In the genomic region with DNA sequence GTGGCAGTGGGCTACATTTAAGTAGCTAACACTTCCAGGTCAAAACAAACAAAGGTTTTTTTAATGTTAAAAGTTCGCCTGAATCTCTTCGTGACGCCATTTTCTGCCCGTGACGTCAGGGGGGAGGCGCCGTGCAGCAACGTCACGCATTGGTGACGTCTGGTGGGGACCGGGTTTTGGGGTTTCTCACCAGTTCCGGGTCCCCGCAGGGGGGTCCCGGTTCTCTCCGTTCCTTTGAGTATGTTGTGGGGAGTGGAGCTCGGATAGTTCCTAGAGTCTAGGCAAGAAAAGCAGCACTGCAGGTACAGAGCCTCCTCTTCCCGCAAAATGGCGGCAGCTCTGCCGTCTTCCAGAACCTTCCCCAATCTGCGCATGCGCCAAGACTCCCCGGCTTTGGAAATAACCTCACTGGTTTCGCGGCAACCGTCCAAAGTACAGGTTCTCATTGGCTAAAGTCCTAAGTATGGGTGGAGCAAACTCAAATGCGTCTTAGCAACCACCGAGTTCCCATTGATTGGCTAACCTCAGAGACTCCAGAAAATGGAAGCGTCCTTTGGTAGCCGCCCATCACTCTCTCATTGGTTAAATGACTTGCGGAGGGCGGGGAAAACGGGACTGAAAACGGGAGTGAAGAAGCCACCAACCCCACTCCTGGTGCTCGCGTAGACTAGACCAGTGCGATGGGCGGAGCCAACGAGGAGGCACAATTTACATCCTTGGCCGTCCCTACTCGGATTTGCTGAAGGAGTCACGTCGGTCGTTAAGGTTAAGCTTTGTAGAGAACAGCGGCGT, we compare ENCODE assay signal across 1 cellular context.
TF ChIP-seq lines count a peak whose summit lies in the region.

A gene (minus strand): TSS at position 341 of the 792 bp plus-strand sequence.

TF ChIP-seq in HepG2, 621 proteins besides CTCF, POLR2A, EP300 and RAD21 (continued from another document and continues in another):
- TF ChIP-seq, protein P1, sequence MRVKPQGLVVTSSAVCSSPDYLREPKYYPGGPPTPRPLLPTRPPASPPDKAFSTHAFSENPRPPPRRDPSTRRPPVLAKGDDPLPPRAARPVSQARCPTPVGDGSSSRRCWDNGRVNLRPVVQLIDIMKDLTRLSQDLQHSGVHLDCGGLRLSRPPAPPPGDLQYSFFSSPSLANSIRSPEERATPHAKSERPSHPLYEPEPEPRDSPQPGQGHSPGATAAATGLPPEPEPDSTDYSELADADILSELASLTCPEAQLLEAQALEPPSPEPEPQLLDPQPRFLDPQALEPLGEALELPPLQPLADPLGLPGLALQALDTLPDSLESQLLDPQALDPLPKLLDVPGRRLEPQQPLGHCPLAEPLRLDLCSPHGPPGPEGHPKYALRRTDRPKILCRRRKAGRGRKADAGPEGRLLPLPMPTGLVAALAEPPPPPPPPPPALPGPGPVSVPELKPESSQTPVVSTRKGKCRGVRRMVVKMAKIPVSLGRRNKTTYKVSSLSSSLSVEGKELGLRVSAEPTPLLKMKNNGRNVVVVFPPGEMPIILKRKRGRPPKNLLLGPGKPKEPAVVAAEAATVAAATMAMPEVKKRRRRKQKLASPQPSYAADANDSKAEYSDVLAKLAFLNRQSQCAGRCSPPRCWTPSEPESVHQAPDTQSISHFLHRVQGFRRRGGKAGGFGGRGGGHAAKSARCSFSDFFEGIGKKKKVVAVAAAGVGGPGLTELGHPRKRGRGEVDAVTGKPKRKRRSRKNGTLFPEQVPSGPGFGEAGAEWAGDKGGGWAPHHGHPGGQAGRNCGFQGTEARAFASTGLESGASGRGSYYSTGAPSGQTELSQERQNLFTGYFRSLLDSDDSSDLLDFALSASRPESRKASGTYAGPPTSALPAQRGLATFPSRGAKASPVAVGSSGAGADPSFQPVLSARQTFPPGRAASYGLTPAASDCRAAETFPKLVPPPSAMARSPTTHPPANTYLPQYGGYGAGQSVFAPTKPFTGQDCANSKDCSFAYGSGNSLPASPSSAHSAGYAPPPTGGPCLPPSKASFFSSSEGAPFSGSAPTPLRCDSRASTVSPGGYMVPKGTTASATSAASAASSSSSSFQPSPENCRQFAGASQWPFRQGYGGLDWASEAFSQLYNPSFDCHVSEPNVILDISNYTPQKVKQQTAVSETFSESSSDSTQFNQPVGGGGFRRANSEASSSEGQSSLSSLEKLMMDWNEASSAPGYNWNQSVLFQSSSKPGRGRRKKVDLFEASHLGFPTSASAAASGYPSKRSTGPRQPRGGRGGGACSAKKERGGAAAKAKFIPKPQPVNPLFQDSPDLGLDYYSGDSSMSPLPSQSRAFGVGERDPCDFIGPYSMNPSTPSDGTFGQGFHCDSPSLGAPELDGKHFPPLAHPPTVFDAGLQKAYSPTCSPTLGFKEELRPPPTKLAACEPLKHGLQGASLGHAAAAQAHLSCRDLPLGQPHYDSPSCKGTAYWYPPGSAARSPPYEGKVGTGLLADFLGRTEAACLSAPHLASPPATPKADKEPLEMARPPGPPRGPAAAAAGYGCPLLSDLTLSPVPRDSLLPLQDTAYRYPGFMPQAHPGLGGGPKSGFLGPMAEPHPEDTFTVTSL (CRISPR knock-in tag; IDR thresholded peaks at IDR 0.05; ENCODE audit: borderline replicate concordance), result no peak
- TF ChIP-seq, protein P2, sequence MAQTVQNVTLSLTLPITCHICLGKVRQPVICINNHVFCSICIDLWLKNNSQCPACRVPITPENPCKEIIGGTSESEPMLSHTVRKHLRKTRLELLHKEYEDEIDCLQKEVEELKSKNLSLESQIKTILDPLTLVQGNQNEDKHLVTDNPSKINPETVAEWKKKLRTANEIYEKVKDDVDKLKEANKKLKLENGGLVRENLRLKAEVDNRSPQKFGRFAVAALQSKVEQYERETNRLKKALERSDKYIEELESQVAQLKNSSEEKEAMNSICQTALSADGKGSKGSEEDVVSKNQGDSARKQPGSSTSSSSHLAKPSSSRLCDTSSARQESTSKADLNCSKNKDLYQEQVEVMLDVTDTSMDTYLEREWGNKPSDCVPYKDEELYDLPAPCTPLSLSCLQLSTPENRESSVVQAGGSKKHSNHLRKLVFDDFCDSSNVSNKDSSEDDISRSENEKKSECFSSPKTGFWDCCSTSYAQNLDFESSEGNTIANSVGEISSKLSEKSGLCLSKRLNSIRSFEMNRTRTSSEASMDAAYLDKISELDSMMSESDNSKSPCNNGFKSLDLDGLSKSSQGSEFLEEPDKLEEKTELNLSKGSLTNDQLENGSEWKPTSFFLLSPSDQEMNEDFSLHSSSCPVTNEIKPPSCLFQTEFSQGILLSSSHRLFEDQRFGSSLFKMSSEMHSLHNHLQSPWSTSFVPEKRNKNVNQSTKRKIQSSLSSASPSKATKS (CRISPR knock-in tag; IDR thresholded peaks at IDR 0.05), result no peak
- TF ChIP-seq, protein P3, sequence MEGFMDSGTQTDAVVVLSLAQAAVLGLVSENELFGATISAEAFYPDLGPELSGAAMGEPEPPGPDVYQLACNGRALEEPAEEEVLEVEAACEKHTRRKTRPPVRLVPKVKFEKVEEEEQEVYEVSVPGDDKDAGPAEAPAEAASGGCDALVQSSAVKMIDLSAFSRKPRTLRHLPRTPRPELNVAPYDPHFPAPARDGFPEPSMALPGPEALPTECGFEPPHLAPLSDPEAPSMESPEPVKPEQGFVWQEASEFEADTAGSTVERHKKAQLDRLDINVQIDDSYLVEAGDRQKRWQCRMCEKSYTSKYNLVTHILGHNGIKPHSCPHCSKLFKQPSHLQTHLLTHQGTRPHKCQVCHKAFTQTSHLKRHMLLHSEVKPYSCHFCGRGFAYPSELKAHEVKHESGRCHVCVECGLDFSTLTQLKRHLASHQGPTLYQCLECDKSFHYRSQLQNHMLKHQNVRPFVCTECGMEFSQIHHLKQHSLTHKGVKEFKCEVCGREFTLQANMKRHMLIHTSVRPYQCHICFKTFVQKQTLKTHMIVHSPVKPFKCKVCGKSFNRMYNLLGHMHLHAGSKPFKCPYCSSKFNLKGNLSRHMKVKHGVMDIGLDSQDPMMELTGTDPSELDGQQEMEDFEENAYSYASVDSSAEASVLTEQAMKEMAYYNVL (CRISPR knock-in tag; IDR thresholded peaks at IDR 0.05; ENCODE audit: borderline replicate concordance), result no peak
- TF ChIP-seq ZBTB42 (CRISPR knock-in tag; IDR thresholded peaks at IDR 0.05) (no peak), SMARCE1 (IDR thresholded peaks at IDR 0.05; ENCODE audit: borderline replicate concordance) (no peak), ZNF850 (CRISPR knock-in tag; conservative IDR thresholded peaks at IDR 0.05) (no peak), KLF16 (CRISPR knock-in tag; IDR thresholded peaks at IDR 0.05) (no peak), ZFP62 (CRISPR knock-in tag; IDR thresholded peaks at IDR 0.05) (no peak), ZNF451 (CRISPR knock-in tag; IDR thresholded peaks at IDR 0.05) (no peak), ZFP90 (CRISPR knock-in tag; IDR thresholded peaks at IDR 0.05; ENCODE audit: borderline replicate concordance) (no peak), U2AF2 (IDR thresholded peaks at IDR 0.05; ENCODE audit: low read depth, low read length) (no peak), TMF1 (CRISPR knock-in tag; IDR thresholded peaks at IDR 0.05; ENCODE audit: low read depth) (0 out of 2 replicates have a peak, but pooled peaks have one; percentile 66), ZSCAN20 (CRISPR knock-in tag; IDR thresholded peaks at IDR 0.05; ENCODE audit: borderline replicate concordance) (no peak), KDM6A (CRISPR knock-in tag; IDR thresholded peaks at IDR 0.05; ENCODE audit: low read depth) (no peak), IRX3 (CRISPR knock-in tag; IDR thresholded peaks at IDR 0.05; ENCODE audit: borderline replicate concordance, low read depth) (0 out of 2 replicates have a peak, but pooled peaks have one; percentile 38), ZNF44 (CRISPR knock-in tag; IDR thresholded peaks at IDR 0.05) (no peak), BORCS8-MEF2B (CRISPR knock-in tag; IDR thresholded peaks at IDR 0.05) (no peak), GPN1 (CRISPR knock-in tag; IDR thresholded peaks at IDR 0.05; ENCODE audit: borderline replicate concordance) (no peak), TEAD2 (CRISPR knock-in tag; IDR thresholded peaks at IDR 0.05) (no peak), NFKB2 (CRISPR knock-in tag; IDR thresholded peaks at IDR 0.05; ENCODE audit: borderline replicate concordance) (0 out of 2 replicates have a peak, but pooled peaks have one; percentile 9), ZNF816 (CRISPR knock-in tag; IDR thresholded peaks at IDR 0.05; ENCODE audit: borderline replicate concordance) (no peak), ZNF224 (CRISPR knock-in tag; IDR thresholded peaks at IDR 0.05) (no peak), GATAD1 (CRISPR knock-in tag; IDR thresholded peaks at IDR 0.05) (no peak), ZNF841 (CRISPR knock-in tag; IDR thresholded peaks at IDR 0.05; ENCODE audit: borderline replicate concordance) (no peak), SYNCRIP (IDR thresholded peaks at IDR 0.05; ENCODE audit: insufficient read depth, low read depth, low read length) (no peak), AGO1 (IDR thresholded peaks at IDR 0.05; ENCODE audit: low read depth, low read length, poor library complexity, severe bottlenecking) (no peak), PHF8 (CRISPR knock-in tag; IDR thresholded peaks at IDR 0.05) (no peak), RNF2 (conservative IDR thresholded peaks at IDR 0.05; ENCODE audit: low read depth) (no peak), POLR2G (IDR thresholded peaks at IDR 0.05; ENCODE audit: low read depth, low read length) (peak; percentile 38; the same call in 1 of the 2 replicates), ZNF350 (CRISPR knock-in tag; IDR thresholded peaks at IDR 0.05; ENCODE audit: borderline replicate concordance, low read depth) (no peak), ZBTB21 (CRISPR knock-in tag; IDR thresholded peaks at IDR 0.05) (no peak), KAT2B (IDR thresholded peaks at IDR 0.05; ENCODE audit: borderline replicate concordance, low read depth, low read length) (no peak), HNRNPLL (IDR thresholded peaks at IDR 0.05; ENCODE audit: low read depth, low read length, poor library complexity, severe bottlenecking) (no peak), ZFX (CRISPR knock-in tag; IDR thresholded peaks at IDR 0.05; ENCODE audit: low read depth) (no peak), ZNF121 (CRISPR knock-in tag; IDR thresholded peaks at IDR 0.05) (no peak), EEA1 (CRISPR knock-in tag; IDR thresholded peaks at IDR 0.05; ENCODE audit: borderline replicate concordance) (0 out of 2 replicates have a peak, but pooled peaks have one; percentile 34), SP4 (CRISPR knock-in tag; IDR thresholded peaks at IDR 0.05) (no peak), HOXA3 (CRISPR knock-in tag; IDR thresholded peaks at IDR 0.05) (peak; percentile 50; the same call in 1 of the 2 replicates), ZNF337 (CRISPR knock-in tag; IDR thresholded peaks at IDR 0.05; ENCODE audit: borderline replicate concordance, low read depth) (no peak)
- TF ChIP-seq, protein P4, sequence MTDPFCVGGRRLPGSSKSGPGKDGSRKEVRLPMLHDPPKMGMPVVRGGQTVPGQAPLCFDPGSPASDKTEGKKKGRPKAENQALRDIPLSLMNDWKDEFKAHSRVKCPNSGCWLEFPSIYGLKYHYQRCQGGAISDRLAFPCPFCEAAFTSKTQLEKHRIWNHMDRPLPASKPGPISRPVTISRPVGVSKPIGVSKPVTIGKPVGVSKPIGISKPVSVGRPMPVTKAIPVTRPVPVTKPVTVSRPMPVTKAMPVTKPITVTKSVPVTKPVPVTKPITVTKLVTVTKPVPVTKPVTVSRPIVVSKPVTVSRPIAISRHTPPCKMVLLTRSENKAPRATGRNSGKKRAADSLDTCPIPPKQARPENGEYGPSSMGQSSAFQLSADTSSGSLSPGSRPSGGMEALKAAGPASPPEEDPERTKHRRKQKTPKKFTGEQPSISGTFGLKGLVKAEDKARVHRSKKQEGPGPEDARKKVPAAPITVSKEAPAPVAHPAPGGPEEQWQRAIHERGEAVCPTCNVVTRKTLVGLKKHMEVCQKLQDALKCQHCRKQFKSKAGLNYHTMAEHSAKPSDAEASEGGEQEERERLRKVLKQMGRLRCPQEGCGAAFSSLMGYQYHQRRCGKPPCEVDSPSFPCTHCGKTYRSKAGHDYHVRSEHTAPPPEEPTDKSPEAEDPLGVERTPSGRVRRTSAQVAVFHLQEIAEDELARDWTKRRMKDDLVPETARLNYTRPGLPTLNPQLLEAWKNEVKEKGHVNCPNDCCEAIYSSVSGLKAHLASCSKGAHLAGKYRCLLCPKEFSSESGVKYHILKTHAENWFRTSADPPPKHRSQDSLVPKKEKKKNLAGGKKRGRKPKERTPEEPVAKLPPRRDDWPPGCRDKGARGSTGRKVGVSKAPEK (CRISPR knock-in tag; IDR thresholded peaks at IDR 0.05; ENCODE audit: borderline replicate concordance), result no peak
- TF ChIP-seq, protein P5, sequence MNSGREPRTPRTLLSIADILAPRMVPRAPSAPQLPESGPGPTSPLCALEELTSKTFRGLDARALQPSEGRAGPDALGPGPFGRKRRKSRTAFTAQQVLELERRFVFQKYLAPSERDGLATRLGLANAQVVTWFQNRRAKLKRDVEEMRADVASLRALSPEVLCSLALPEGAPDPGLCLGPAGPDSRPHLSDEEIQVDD (CRISPR knock-in tag; IDR thresholded peaks at IDR 0.05; ENCODE audit: borderline replicate concordance), result no peak
- TF ChIP-seq, protein P6, sequence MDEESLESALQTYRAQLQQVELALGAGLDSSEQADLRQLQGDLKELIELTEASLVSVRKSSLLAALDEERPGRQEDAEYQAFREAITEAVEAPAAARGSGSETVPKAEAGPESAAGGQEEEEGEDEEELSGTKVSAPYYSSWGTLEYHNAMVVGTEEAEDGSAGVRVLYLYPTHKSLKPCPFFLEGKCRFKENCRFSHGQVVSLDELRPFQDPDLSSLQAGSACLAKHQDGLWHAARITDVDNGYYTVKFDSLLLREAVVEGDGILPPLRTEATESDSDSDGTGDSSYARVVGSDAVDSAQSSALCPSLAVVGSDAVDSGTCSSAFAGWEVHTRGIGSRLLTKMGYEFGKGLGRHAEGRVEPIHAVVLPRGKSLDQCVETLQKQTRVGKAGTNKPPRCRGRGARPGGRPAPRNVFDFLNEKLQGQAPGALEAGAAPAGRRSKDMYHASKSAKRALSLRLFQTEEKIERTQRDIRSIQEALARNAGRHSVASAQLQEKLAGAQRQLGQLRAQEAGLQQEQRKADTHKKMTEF (CRISPR knock-in tag; IDR thresholded peaks at IDR 0.05), result no peak
- TF ChIP-seq, protein P7, sequence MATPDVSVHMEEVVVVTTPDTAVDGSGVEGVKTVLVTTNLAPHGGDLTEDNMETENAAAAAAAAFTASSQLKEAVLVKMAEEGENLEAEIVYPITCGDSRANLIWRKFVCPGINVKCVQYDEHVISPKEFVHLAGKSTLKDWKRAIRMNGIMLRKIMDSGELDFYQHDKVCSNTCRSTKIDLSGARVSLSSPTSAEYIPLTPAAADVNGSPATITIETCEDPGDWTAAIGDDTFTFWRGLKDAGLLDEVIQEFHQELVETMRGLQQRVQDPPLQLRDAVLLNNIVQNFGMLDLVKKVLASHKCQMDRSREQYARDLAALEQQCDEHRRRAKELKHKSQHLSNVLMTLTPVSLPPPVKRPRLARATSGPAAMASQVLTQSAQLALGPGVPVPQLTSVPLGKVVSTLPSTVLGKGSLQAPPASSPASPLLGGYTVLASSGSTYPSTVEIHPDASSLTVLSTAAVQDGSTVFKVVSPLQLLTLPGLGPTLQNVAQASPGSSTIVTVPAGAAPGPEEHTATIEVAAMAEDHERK (CRISPR knock-in tag; IDR thresholded peaks at IDR 0.05; ENCODE audit: low read depth), result no peak
- TF ChIP-seq, protein P8, sequence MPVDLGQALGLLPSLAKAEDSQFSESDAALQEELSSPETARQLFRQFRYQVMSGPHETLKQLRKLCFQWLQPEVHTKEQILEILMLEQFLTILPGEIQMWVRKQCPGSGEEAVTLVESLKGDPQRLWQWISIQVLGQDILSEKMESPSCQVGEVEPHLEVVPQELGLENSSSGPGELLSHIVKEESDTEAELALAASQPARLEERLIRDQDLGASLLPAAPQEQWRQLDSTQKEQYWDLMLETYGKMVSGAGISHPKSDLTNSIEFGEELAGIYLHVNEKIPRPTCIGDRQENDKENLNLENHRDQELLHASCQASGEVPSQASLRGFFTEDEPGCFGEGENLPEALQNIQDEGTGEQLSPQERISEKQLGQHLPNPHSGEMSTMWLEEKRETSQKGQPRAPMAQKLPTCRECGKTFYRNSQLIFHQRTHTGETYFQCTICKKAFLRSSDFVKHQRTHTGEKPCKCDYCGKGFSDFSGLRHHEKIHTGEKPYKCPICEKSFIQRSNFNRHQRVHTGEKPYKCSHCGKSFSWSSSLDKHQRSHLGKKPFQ (CRISPR knock-in tag; IDR thresholded peaks at IDR 0.05; ENCODE audit: insufficient replicate concordance), result no peak
